In the genomic region with DNA sequence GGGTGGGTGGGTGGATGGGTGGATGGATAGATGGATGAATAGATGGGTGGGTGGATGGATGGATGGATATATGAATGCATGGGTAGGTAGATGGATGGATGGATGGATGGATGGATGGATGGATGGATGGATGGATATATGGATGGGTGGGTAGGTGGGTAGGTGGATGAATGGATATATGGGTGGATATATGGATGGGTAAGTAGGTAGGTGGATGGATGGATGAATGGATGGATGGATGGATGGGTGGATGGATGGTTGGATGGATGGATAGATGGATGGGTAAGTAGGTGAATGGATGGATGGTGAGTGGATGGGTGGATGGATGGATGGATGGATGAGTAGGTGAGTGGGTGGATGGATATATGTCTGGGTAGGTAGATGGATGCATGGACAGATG, we compare ENCODE assay signal across 29 cellular contexts.
"Had no signal": no experiment of that assay in that cellular context is flagged by ENCODE, and none has a peak within 500 bp of the region (broad histone marks: within the 10 kb centered on the region; RNA-seq: fewer than 3 reads in every experiment).

No MANE protein-coding gene starts in this region.

- H3K4me2 ChIP-seq: PC-9 had no signal

- H3K4me3 ChIP-seq: PC-9 had no signal

- H3K27ac ChIP-seq: PC-9, RWPE1, VCaP had no signal

- H2AFZ ChIP-seq: PC-9 had no signal

- ATAC-seq: activated naive CD8-positive, alpha-beta T cell treated with anti-CD3 and anti-CD28 coated beads, Interleukin-2, amount 50 U/mL, for 24 hours had no signal

- DNase-seq: activated B cell treated with CpG ODN at 0.5 μM for 24 hours; activated CD4-positive, alpha-beta memory T cell treated with anti-CD3 and anti-CD28 coated beads for 36 hours; activated CD4-positive, alpha-beta T cell treated with anti-CD3 and anti-CD28 coated beads for 4 hours; activated CD4-positive, alpha-beta T cell treated with anti-CD3 and anti-CD28 coated beads, Interleukin-2, amount 50 U/mL, for 1 hour; activated CD4-positive, CD25-positive, alpha-beta regulatory T cell treated with anti-CD3 and anti-CD28 coated beads, Interleukin-2, amount 50 U/mL, for 72 hours; activated CD8-positive, alpha-beta memory T cell treated with anti-CD3 and anti-CD28 coated beads, Interleukin-2, amount 50 U/mL, for 48 hours; activated effector memory CD4-positive, alpha-beta T cell treated with Interleukin-2 at 50 U/mL for 16 hours; activated naive CD4-positive, alpha-beta T cell treated with anti-CD3 and anti-CD28 coated beads, Interleukin-2, amount 10 ng/mL, durations not matched to agents 7 days and 5 days; activated naive CD8-positive, alpha-beta T cell treated with anti-CD3 and anti-CD28 coated beads, Interleukin-2, amount 50 U/mL, for 24 hours; activated T-cell treated with anti-CD3 and anti-CD28 coated beads, Interleukin-2, amount 50 U/mL, for 48 hours; central memory CD4-positive, alpha-beta T cell; NCI-H1092 treated with DMSO at 0.1 percent for 48 hours; NCI-H1417; NCI-H146; NCI-H187; NCI-H2029 treated with DMSO at 0.1 percent for 48 hours; NCI-H2107; NCI-H2171; NCI-H510A treated with DMSO at 0.1 percent for 48 hours; NCI-H526 treated with DMSO at 0.1 percent for 48 hours; NCI-H774; PC-9; SIG-M5; SW 1271; T-helper 1 cell; T-helper 2 cell; T-helper 9 cell had no signal
